8 cellular contexts compared by ENCODE assay signal in genomic region chr5:171384416-171384815, GRCh38. TPM values are rescaled to one million over a fixed set of nuclear protein-coding genes. Genes with fewer than 3 reads are reported as not detected.
DNase-seq lines count a peak whose midpoint lies in the region; ATAC-seq and TF ChIP-seq lines count a peak whose summit lies in the region.
"Not testable (repeated sequence)": the region's sequence is repeated elsewhere in the genome, so short reads cannot be mapped to it uniquely, and the experiment has no call there.
"Had no signal": no experiment of that assay in that cellular context is flagged by ENCODE, and none has a peak within 500 bp of the region (broad histone marks: within the 10 kb centered on the region; RNA-seq: fewer than 3 reads in every experiment).

No MANE protein-coding gene starts in this region.

- H3K27me3 Mint-ChIP-seq in MCF 10A (ENCODE audit: insufficient read depth, unreplicated experiment), result not testable (repeated sequence)

- not testable (repeated sequence) for H3K27ac ChIP-seq in HCT116 (ENCODE audit: low read depth, low read length); Karpas-422 (ENCODE audit: low read length); PC-3 (ENCODE audit: low read length)

- intact Hi-C loops in HCT116 (cut with micrococcal nuclease); PC-3 (cut with micrococcal nuclease); MCF 10A (cut with micrococcal nuclease): not testable (repeated sequence)

- H3K9me3 ChIP-seq in HCT116 (ENCODE audit: control insufficient read depth in 1 of 2, insufficient read depth in 1 of 2, low read depth in 1 of 2, low read length in 2 of 2); Karpas-422 (ENCODE audit: low read length); PC-3 (ENCODE audit: low read length): not testable (repeated sequence)

- CTCF ChIA-PET in HCT116 (lab: Charles Lee); PC-3 (lab: Charles Lee); MCF 10A (lab: Yijun Ruan, JAX): not testable (repeated sequence)

- TF ChIP-seq POLR2A in HCT116 (IDR thresholded peaks at IDR 0.05; ENCODE audit: borderline replicate concordance, extremely low read depth, insufficient read depth, insufficient read length), result not testable (repeated sequence)

- TF ChIP-seq RAD21 in HCT116 (IDR thresholded peaks at IDR 0.05; ENCODE audit: low read depth), result not testable (repeated sequence)

- DNase-seq in HCT116 (ENCODE audit: low read depth, low spot score), result not testable (repeated sequence)
- DNase-seq in Karpas-422 (peak; percentile 33), PC-3 (peak; percentile 44), MCF 10A (ENCODE audit: unreplicated experiment) (peak; percentile 38), epithelial cell of esophagus (ENCODE audit: low read depth) (peak; percentile 22), mesenteric fat pad (ENCODE audit: low spot score) (peak; percentile 55), renal cortical epithelial cell (ENCODE audit: low read depth) (peak; percentile 17)

- H3K27me3 ChIP-seq in HCT116 (ENCODE audit: insufficient read depth, low read length); Karpas-422 (ENCODE audit: low read length); PC-3 (ENCODE audit: low read length): not testable (repeated sequence)

- peaks cover 24% of the 10 kb centered on the region for H3K36me3 Mint-ChIP-seq in MCF 10A (ENCODE audit: insufficient read depth, unreplicated experiment)

- not testable (repeated sequence) for H3K9me3 Mint-ChIP-seq in MCF 10A (ENCODE audit: unreplicated experiment)

- H3K9me2 ChIP-seq in HCT116 (ENCODE audit: insufficient read depth); Karpas-422 (replicated peaks; ENCODE audit: insufficient read depth, low read length); PC-3 (replicated peaks; ENCODE audit: low read length): not testable (repeated sequence)

- not testable (repeated sequence) for H4K20me1 ChIP-seq in HCT116 (ENCODE audit: insufficient read depth)
- H4K20me1 ChIP-seq in Karpas-422 (ENCODE audit: insufficient read depth, low read depth, low read length), result peaks cover 17% of the 10 kb centered on the region
- peaks cover 16% of the 10 kb centered on the region for H4K20me1 ChIP-seq in PC-3 (ENCODE audit: low read length)

- not testable (repeated sequence) for H3F3A ChIP-seq in PC-3 (ENCODE audit: low read length, unreplicated experiment)

- H2AFZ ChIP-seq in HCT116 (ENCODE audit: low read depth, low read length, poor library complexity, severe bottlenecking); Karpas-422 (ENCODE audit: low read length); PC-3 (ENCODE audit: low read length): not testable (repeated sequence)

- H3K9ac ChIP-seq in HCT116 (ENCODE audit: low read length); Karpas-422 (ENCODE audit: low read length); PC-3 (ENCODE audit: low read length): not testable (repeated sequence)

- not testable (repeated sequence) for TF ChIP-seq CTCF in HCT116 (IDR thresholded peaks at IDR 0.05 in 2 of 3, conservative IDR thresholded peaks at IDR 0.05 in 1 of 3; ENCODE audit: borderline replicate concordance in 1 of 3, insufficient read depth in 1 of 3, low read depth in 2 of 3, low read length in 2 of 3); PC-3 (conservative IDR thresholded peaks at IDR 0.05; ENCODE audit: low read depth, low read length); MCF 10A (IDR thresholded peaks at IDR 0.05; ENCODE audit: unreplicated experiment); epithelial cell of esophagus (IDR thresholded peaks at IDR 0.05; ENCODE audit: insufficient read depth, low read depth, low read length, missing control alignments)

- ATAC-seq in HCT116, PC-3: not testable (repeated sequence)

- H3K4me1 Mint-ChIP-seq in MCF 10A (ENCODE audit: insufficient read depth, unreplicated experiment), result not testable (repeated sequence)

- H3K4me3 Mint-ChIP-seq in MCF 10A (ENCODE audit: unreplicated experiment), result not testable (repeated sequence)

- H3K4me2 ChIP-seq in HCT116 (ENCODE audit: low read length), result peak overlapping the region; percentile 54
- not testable (repeated sequence) for H3K4me2 ChIP-seq in Karpas-422 (ENCODE audit: low read depth, low read length, poor library complexity, severe bottlenecking); PC-3 (ENCODE audit: low read length)

- H3K79me2 ChIP-seq in HCT116 (ENCODE audit: insufficient read depth, low read length) (peaks cover 18% of the 10 kb centered on the region), Karpas-422 (ENCODE audit: low read length) (peaks cover 22% of the 10 kb centered on the region), PC-3 (ENCODE audit: low read length) (peaks cover 28% of the 10 kb centered on the region)

- not testable (repeated sequence) for H3K36me3 ChIP-seq in HCT116 (ENCODE audit: control insufficient read depth in 1 of 2, insufficient read depth in 2 of 2, low read length in 2 of 2)
- peaks cover 15% of the 10 kb centered on the region for H3K36me3 ChIP-seq in Karpas-422 (ENCODE audit: insufficient read depth, low read length)
- H3K36me3 ChIP-seq in PC-3 (ENCODE audit: low read depth, low read length), result peaks cover 14% of the 10 kb centered on the region

- POLR2A ChIA-PET in HCT116 (lab: Charles Lee); PC-3 (lab: Charles Lee; ENCODE audit: unreplicated experiment); MCF 10A (lab: Yijun Ruan, JAX): not testable (repeated sequence)

- not testable (repeated sequence) for BruUV-seq in HCT116 (replicated peaks; lab: Mats Ljungman, UMichigan); PC-3 (replicated peaks; lab: Mats Ljungman, UMichigan); MCF 10A (replicated peaks; lab: Mats Ljungman, UMichigan)

- H3K27ac Mint-ChIP-seq in MCF 10A (ENCODE audit: low read depth, unreplicated experiment), result not testable (repeated sequence)

- H3K4me3 ChIP-seq in HCT116 (replicated peaks in 1 of 2; ENCODE audit: low read depth in 1 of 2, low read length in 2 of 2); Karpas-422 (ENCODE audit: low read length); PC-3 (ENCODE audit: low read length); epithelial cell of esophagus (ENCODE audit: low read length): not testable (repeated sequence)

- peaks cover 13 to 31% of the 10 kb centered on the region in 2 experiments for H3K4me1 ChIP-seq in HCT116 (ENCODE audit: control insufficient read depth in 1 of 2, insufficient read depth in 2 of 2, low read length in 2 of 2)
- H3K4me1 ChIP-seq in Karpas-422 (ENCODE audit: low read length), result peaks cover 15% of the 10 kb centered on the region
- not testable (repeated sequence) for H3K4me1 ChIP-seq in PC-3 (ENCODE audit: insufficient read depth, low read length)

- RAD21 ChIA-PET in HCT116 (lab: Charles Lee; ENCODE audit: low non-redundant PET in 1 of 2, low total read pairs in 2 of 2, uncharacterized antibody in 2 of 2, unreplicated experiment in 2 of 2), result not testable (repeated sequence)

RNA-seq across cellular contexts. Expression of gene NPM1, which starts 3.2 kb away (rescaled TPM):
- total RNA-seq in HCT116 (2021; ENCODE audit: unreplicated experiment) (2,693 TPM), PC-3 (2014; rRNA removed) (2,251 and 2,265 TPM in 2 replicates), MCF 10A (2022) (3,249 and 4,548 TPM in 2 replicates), mesenteric fat pad (526 TPM), renal cortical epithelial cell (1,217 and 1,585 TPM in 2 replicates)
- polyA plus RNA-seq in HCT116 (2012), result 1,320 and 2,224 TPM in 2 replicates
- total RNA-seq in Karpas-422 (2014; rRNA removed; shearing (Covaris generic); ENCODE audit: low replicate concordance), result 1,235 and 1,970 TPM in 2 replicates

RNA-seq across cellular contexts. Expression of gene FGF18, which starts 35.0 kb away (rescaled TPM):
- total RNA-seq in HCT116 (2021; ENCODE audit: unreplicated experiment), result 0.96 TPM
- polyA plus RNA-seq in HCT116 (2012), result 0.42 and 0.62 TPM in 2 replicates
- 0.29 TPM in 1 of 2 replicates, not detected in the other for total RNA-seq in Karpas-422 (2014; rRNA removed; shearing (Covaris generic); ENCODE audit: low replicate concordance)
- 0.26 TPM in 1 of 2 replicates, not detected in the other for total RNA-seq in PC-3 (2014; rRNA removed)
- not detected in 2 replicates for total RNA-seq in MCF 10A (2022)
- 1.7 TPM for total RNA-seq in mesenteric fat pad
- 0.35 and 1.4 TPM in 2 replicates for total RNA-seq in renal cortical epithelial cell
- polyA plus RNA-seq: BJ had no signal
